1 cellular context compared by ENCODE assay signal in the genomic region with DNA sequence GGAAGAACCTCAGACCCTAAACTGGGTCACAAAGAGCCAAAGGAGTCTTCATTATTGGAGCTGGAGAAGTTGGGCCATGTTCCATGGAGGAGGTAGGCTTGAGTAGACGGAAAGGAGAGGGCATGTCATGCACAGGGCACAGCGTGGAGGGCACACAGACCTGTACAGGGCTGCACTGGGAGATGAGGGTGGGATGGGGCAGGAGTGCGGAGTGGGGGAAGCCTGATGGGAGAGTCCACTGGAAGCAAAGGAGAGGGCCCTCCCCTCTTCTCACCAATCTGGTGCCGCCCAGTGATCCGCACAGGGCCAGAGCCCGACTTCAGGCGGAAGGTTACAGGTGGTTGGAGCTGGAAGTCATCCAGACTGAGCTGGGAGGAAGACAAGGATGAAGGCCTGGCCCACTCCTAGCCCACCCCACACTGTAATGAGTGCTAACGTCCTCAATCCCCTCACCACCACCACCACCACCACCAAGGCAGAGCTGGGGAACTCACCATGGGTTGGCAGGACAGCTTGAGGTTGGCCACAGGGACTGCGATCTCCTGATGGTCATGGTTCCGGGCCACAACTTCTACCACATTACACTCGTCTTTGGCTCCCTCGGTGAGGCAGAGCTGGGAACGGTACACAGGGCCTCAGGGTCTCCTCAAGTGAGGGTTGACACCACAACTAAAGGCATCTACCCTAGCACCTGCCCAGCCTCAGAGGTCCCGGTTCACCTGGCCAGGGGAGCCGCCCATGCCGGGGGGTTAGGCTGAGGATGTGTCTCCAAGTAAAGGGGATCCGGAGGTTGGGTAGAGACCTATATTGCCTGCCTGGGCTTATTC.
TF ChIP-seq lines count a peak whose summit lies in the region.

No MANE protein-coding gene starts in this region.

TF ChIP-seq in SK-N-SH, 30 proteins besides CTCF, POLR2A, EP300 and RAD21 (continued from another document):
- TF ChIP-seq REST (IDR thresholded peaks at IDR 0.05; ENCODE audit: low read depth, low read length) (no peak), RXRA (IDR thresholded peaks at IDR 0.05; ENCODE audit: borderline replicate concordance, low read depth) (no peak), USF2 (IDR thresholded peaks at IDR 0.05; ENCODE audit: borderline replicate concordance, low read depth, low read length) (no peak), YY1 (IDR thresholded peaks at IDR 0.05; ENCODE audit: low read depth) (no peak), MEF2A (IDR thresholded peaks at IDR 0.05; ENCODE audit: borderline replicate concordance, low read depth) (no peak)
TF ChIP-seq in SK-N-SH: peak in this region for 0.
